In the genomic region with DNA sequence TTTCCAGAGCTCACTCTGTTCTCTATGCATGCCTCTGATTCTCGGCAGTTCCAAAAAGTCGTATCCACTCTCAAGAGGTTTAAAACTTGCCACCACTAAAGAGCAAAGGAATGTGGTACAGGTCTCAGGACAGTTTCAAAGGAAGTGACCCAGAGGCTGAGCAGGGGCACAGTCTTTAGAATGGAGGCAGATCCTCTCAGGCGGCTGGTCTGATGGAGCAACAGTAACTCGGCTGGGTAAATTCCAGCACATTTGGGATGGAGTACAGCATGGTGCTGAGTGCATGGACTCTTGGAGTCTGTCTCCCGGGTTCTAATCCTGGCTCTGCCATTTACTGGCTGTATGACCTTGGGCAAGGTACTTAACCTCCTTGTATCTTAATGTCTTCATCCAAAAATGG, we compare ENCODE assay signal across 20 cellular contexts.
DNase-seq lines count a peak whose midpoint lies in the region; ATAC-seq and TF ChIP-seq lines count a peak whose summit lies in the region.
"Had no signal": no experiment of that assay in that cellular context is flagged by ENCODE, and none has a peak within 500 bp of the region (broad histone marks: within the 10 kb centered on the region; RNA-seq: fewer than 3 reads in every experiment).

No MANE protein-coding gene starts in this region.

- peaks cover 91% of the 10 kb centered on the region for H3K4me1 ChIP-seq in BLaER1
- peaks cover 31% of the 10 kb centered on the region for H3K4me1 ChIP-seq in neural progenitor cell
- H3K4me1 ChIP-seq in colonic mucosa = no peaks in the 10 kb centered on the region
- H3K4me1 ChIP-seq: A549 had no signal

- H3K9me3 ChIP-seq in BLaER1 = no peaks in the 10 kb centered on the region
- no peaks in the 10 kb centered on the region for H3K9me3 ChIP-seq in neural progenitor cell (ENCODE audit: low read depth)
- no peaks in the 10 kb centered on the region for H3K9me3 ChIP-seq in colonic mucosa
- H3K9me3 ChIP-seq: A549, MG63 had no signal

- DNase-seq in WTC11 (ENCODE audit: low spot score) (no peak), neural progenitor cell (ENCODE audit: low spot score) (peak; percentile 69), anterior cingulate cortex (lab: John Stamatoyannopoulos, UW) (no peak), colonic mucosa (no peak), left colon (no peak)
- DNase-seq in activated T-cell treated with anti-CD3 and anti-CD28 coated beads, Interleukin-2, amount 50 U/mL, for 72 hours = no peak
- DNase-seq: C1 segment of cervical spinal cord; CD8-positive, alpha-beta memory T cell; DMS53; HFFc6; MG63; NCI-H1092; NCI-H1436 treated with DMSO at 0.1 percent for 48 hours; NCI-H2029; NCI-H526 treated with DMSO at 0.1 percent for 48 hours; Right ventricle myocardium superior had no signal

- peak overlapping the region; percentile 45; the same call in 1 of the 2 replicates for H3K9ac ChIP-seq in BLaER1
- H3K9ac ChIP-seq in neural progenitor cell = no peak overlapping the region
- H3K9ac ChIP-seq in colonic mucosa (ENCODE audit: low read depth in 2 of 2, low read length in 2 of 2) = no peak overlapping the region

- H3K27me3 ChIP-seq in BLaER1 (no peaks in the 10 kb centered on the region), neural progenitor cell (no peaks in the 10 kb centered on the region), colonic mucosa (no peaks in the 10 kb centered on the region)

- H3K79me2 ChIP-seq in neural progenitor cell (ENCODE audit: low read depth) = no peaks in the 10 kb centered on the region

- no peaks in the 10 kb centered on the region for H3K9me3 Mint-ChIP-seq in IgD-negative memory B cell
- no peaks in the 10 kb centered on the region for H3K9me3 Mint-ChIP-seq in WTC11
- H3K9me3 Mint-ChIP-seq in neural progenitor cell = no peaks in the 10 kb centered on the region
- H3K9me3 Mint-ChIP-seq in activated T-cell treated with anti-CD3 and anti-CD28 coated beads, Interleukin-2, amount 50 U/mL, for 72 hours = no peaks in the 10 kb centered on the region
- H3K9me3 Mint-ChIP-seq: CD8-positive, alpha-beta memory T cell; HFFc6 had no signal

- no peak overlapping the region for H3K4me3 ChIP-seq in BLaER1
- H3K4me3 ChIP-seq in neural progenitor cell = no peak overlapping the region
- no peak overlapping the region for H3K4me3 ChIP-seq in colonic mucosa
- H3K4me3 ChIP-seq: A549, MG63 had no signal

- H3K27ac Mint-ChIP-seq in IgD-negative memory B cell (peak overlapping the region in 2 of 3 donors; percentile 9 to 52), WTC11 (no peak overlapping the region), neural progenitor cell (no peak overlapping the region)
- H3K27ac Mint-ChIP-seq in activated T-cell treated with anti-CD3 and anti-CD28 coated beads, Interleukin-2, amount 50 U/mL, for 72 hours = no peak overlapping the region
- H3K27ac Mint-ChIP-seq: HFFc6 had no signal

- H3K27me3 Mint-ChIP-seq in IgD-negative memory B cell = no peaks in the 10 kb centered on the region
- no peaks in the 10 kb centered on the region for H3K27me3 Mint-ChIP-seq in WTC11 (ENCODE audit: low read depth)
- peaks cover 2% of the 10 kb centered on the region for H3K27me3 Mint-ChIP-seq in neural progenitor cell (ENCODE audit: insufficient read depth, low read depth)
- H3K27me3 Mint-ChIP-seq in activated T-cell treated with anti-CD3 and anti-CD28 coated beads, Interleukin-2, amount 50 U/mL, for 72 hours (ENCODE audit: low read depth) = no peaks in the 10 kb centered on the region

- POLR2A ChIA-PET in WTC11 (lab: Charles Lee) = no interaction called here

- peak; percentile 73 for ATAC-seq in WTC11
- ATAC-seq in activated T-cell treated with anti-CD3 and anti-CD28 coated beads, Interleukin-2, amount 50 U/mL, for 72 hours (replicated peaks in 1 of 2) = no peak
- ATAC-seq in left colon = no peak
- ATAC-seq: A549 had no signal

- no peak for TF ChIP-seq CTCF in WTC11 (IDR thresholded peaks at IDR 0.05)
- TF ChIP-seq CTCF in neural progenitor cell (IDR thresholded peaks at IDR 0.05) = no peak
- TF ChIP-seq CTCF in colonic mucosa (IDR thresholded peaks at IDR 0.05) = no peak

- H3K36me3 Mint-ChIP-seq in IgD-negative memory B cell = no peaks in the 10 kb centered on the region
- H3K36me3 Mint-ChIP-seq in WTC11 = no peaks in the 10 kb centered on the region
- H3K36me3 Mint-ChIP-seq in neural progenitor cell = no peaks in the 10 kb centered on the region
- no peaks in the 10 kb centered on the region for H3K36me3 Mint-ChIP-seq in activated T-cell treated with anti-CD3 and anti-CD28 coated beads, Interleukin-2, amount 50 U/mL, for 72 hours (ENCODE audit: insufficient read depth in 2 of 2)
- H3K36me3 Mint-ChIP-seq: CD8-positive, alpha-beta memory T cell had no signal

- H3K27ac ChIP-seq in BLaER1 (peak overlapping the region; percentile 71; the same call in 1 of the 2 replicates), neural progenitor cell (no peak overlapping the region), colonic mucosa (no peak overlapping the region)
- H3K27ac ChIP-seq: A549, HL-60 had no signal

- H3K4me3 Mint-ChIP-seq in IgD-negative memory B cell (peak overlapping the region in 2 of 4 donors; percentile 75 to 82), WTC11 (no peak overlapping the region), neural progenitor cell (no peak overlapping the region)
- H3K4me3 Mint-ChIP-seq in activated T-cell treated with anti-CD3 and anti-CD28 coated beads, Interleukin-2, amount 50 U/mL, for 72 hours = no peak overlapping the region
- H3K4me3 Mint-ChIP-seq: CD8-positive, alpha-beta memory T cell; HFFc6 had no signal

- H4K20me1 ChIP-seq in BLaER1 = no peaks in the 10 kb centered on the region
- H4K20me1 ChIP-seq in neural progenitor cell (ENCODE audit: low read depth) = no peaks in the 10 kb centered on the region

- no peaks in the 10 kb centered on the region for H3K36me3 ChIP-seq in BLaER1
- no peaks in the 10 kb centered on the region for H3K36me3 ChIP-seq in neural progenitor cell
- H3K36me3 ChIP-seq in colonic mucosa = no peaks in the 10 kb centered on the region
- H3K36me3 ChIP-seq: MG63 had no signal

- H3K4me2 ChIP-seq in BLaER1 = peak overlapping the region; percentile 71
- H3K4me2 ChIP-seq in neural progenitor cell = no peak overlapping the region
- H3K4me2 ChIP-seq: A549 had no signal

- H3K4me1 Mint-ChIP-seq in IgD-negative memory B cell = peaks cover 43 to 55% (median 52%) of the 10 kb centered on the region in 3 donors
- H3K4me1 Mint-ChIP-seq in WTC11 = peaks cover 60% of the 10 kb centered on the region
- peaks cover 43% of the 10 kb centered on the region for H3K4me1 Mint-ChIP-seq in neural progenitor cell
- H3K4me1 Mint-ChIP-seq in activated T-cell treated with anti-CD3 and anti-CD28 coated beads, Interleukin-2, amount 50 U/mL, for 72 hours (ENCODE audit: low read depth) = peaks cover 62% of the 10 kb centered on the region

- intact Hi-C loops in colonic mucosa (cut with DNase I) = no loop called here
- intact Hi-C loops in left colon (cut with DNase I, micrococcal nuclease) = no loop called here

- H2AFZ ChIP-seq in neural progenitor cell (replicated peaks) = no peak overlapping the region

- CTCF ChIA-PET in WTC11 (lab: Charles Lee) = interaction anchor here (0.7 to 1.1 kb wide), 2 partner anchors 9 to 444 kb away, joined by 3 read pairs; no protein-coding TSS in a partner anchor

- H3F3A ChIP-seq in neural progenitor cell (ENCODE audit: low read depth) = peaks cover 4% of the 10 kb centered on the region

TF ChIP-seq in WTC11, 78 proteins besides CTCF, POLR2A, EP300 and RAD21:
- TF ChIP-seq, protein P1, sequence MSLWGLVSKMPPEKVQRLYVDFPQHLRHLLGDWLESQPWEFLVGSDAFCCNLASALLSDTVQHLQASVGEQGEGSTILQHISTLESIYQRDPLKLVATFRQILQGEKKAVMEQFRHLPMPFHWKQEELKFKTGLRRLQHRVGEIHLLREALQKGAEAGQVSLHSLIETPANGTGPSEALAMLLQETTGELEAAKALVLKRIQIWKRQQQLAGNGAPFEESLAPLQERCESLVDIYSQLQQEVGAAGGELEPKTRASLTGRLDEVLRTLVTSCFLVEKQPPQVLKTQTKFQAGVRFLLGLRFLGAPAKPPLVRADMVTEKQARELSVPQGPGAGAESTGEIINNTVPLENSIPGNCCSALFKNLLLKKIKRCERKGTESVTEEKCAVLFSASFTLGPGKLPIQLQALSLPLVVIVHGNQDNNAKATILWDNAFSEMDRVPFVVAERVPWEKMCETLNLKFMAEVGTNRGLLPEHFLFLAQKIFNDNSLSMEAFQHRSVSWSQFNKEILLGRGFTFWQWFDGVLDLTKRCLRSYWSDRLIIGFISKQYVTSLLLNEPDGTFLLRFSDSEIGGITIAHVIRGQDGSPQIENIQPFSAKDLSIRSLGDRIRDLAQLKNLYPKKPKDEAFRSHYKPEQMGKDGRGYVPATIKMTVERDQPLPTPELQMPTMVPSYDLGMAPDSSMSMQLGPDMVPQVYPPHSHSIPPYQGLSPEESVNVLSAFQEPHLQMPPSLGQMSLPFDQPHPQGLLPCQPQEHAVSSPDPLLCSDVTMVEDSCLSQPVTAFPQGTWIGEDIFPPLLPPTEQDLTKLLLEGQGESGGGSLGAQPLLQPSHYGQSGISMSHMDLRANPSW (CRISPR knock-in tag; conservative IDR thresholded peaks at IDR 0.05; ENCODE audit: low read depth) = no peak
- TF ChIP-seq OVOL2 (CRISPR knock-in tag; IDR thresholded peaks at IDR 0.05; ENCODE audit: borderline replicate concordance) = no peak
- TF ChIP-seq, protein P2, sequence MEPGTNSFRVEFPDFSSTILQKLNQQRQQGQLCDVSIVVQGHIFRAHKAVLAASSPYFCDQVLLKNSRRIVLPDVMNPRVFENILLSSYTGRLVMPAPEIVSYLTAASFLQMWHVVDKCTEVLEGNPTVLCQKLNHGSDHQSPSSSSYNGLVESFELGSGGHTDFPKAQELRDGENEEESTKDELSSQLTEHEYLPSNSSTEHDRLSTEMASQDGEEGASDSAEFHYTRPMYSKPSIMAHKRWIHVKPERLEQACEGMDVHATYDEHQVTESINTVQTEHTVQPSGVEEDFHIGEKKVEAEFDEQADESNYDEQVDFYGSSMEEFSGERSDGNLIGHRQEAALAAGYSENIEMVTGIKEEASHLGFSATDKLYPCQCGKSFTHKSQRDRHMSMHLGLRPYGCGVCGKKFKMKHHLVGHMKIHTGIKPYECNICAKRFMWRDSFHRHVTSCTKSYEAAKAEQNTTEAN (CRISPR knock-in tag; IDR thresholded peaks at IDR 0.05) = no peak
- TF ChIP-seq HMGA2 (CRISPR knock-in tag; IDR thresholded peaks at IDR 0.05) = no peak
- TF ChIP-seq SMAD4 (CRISPR knock-in tag; IDR thresholded peaks at IDR 0.05) = no peak
- no peak for TF ChIP-seq ZNF423 (CRISPR knock-in tag; IDR thresholded peaks at IDR 0.05)

Comparison
In these comparisons a context has a peak if more than half of its experiments do, and no peak if none do; other contexts are left out.
1. H3K27ac Mint-ChIP-seq: peak in IgD-negative memory B cell (2 of 3); none in WTC11 (single experiment), neural progenitor cell (single experiment) and activated T-cell treated with anti-CD3 and anti-CD28 coated beads, Interleukin-2, amount 50 U/mL, for 72 hours (single experiment).